Comparison of ENCODE assay signal across 12 cellular contexts in genomic region chr4:6929735-6930464, GRCh38. TPM values are rescaled to one million over a fixed set of nuclear protein-coding genes. Genes with fewer than 3 reads are reported as not detected.
DNase-seq lines count a peak whose midpoint lies in the region; ATAC-seq and TF ChIP-seq lines count a peak whose summit lies in the region.
"Had no signal": no experiment of that assay in that cellular context is flagged by ENCODE, and none has a peak within 500 bp of the region (broad histone marks: within the 10 kb centered on the region; RNA-seq: fewer than 3 reads in every experiment).

No MANE protein-coding gene starts in this region.

- H3K36me3 ChIP-seq in right lobe of liver: peaks cover 0 to 3% (median 0%) of the 10 kb centered on the region in 4 donors
- no peaks in the 10 kb centered on the region for H3K36me3 ChIP-seq in testis (ENCODE audit: low read depth, missing control alignments)
- H3K36me3 ChIP-seq: adrenal gland had no signal

- H3K9me3 ChIP-seq in right lobe of liver (no peaks in the 10 kb centered on the region), testis (no peaks in the 10 kb centered on the region)
- H3K9me3 ChIP-seq: adrenal gland had no signal

- peak overlapping the region; percentile 49 for H3K27ac Mint-ChIP-seq in activated T-helper 1 cell treated with anti-CD3 and anti-CD28 coated beads, Interleukin-12 subunit alpha, Interleukin-12 subunit beta, Interleukin-2, Interleukin-4 antibody, amounts not matched to agents 30 ng/mL and 10 ng/mL and 1 ng/mL, durations not matched to agents 14 hours and 24 hours and 36 hours
- H3K27ac Mint-ChIP-seq: activated CD8-positive, alpha-beta T cell treated with anti-CD3 and anti-CD28 coated beads, Interleukin-2, amount 10 ng/mL, durations not matched to agents 7 days and 5 days had no signal

- H3K4me3 ChIP-seq in right lobe of liver: peak overlapping the region in 2 of 3 donors; percentile 0 to 1
- no peak overlapping the region for H3K4me3 ChIP-seq in testis
- H3K4me3 ChIP-seq: adrenal gland, SK-N-MC had no signal

- TF ChIP-seq POLR2A in right lobe of liver (IDR thresholded peaks at IDR 0.05): peak; percentile 32
- TF ChIP-seq POLR2A in testis (IDR thresholded peaks at IDR 0.05): no peak

- peak; percentile 47 to 68 (median 58) for ATAC-seq in right lobe of liver
- ATAC-seq: activated CD8-positive, alpha-beta T cell treated with anti-CD3 and anti-CD28 coated beads, Interleukin-2, amount 10 ng/mL, durations not matched to agents 7 days and 5 days had no signal

- no peak overlapping the region for H3K4me3 Mint-ChIP-seq in activated T-helper 1 cell treated with anti-CD3 and anti-CD28 coated beads, Interleukin-12 subunit alpha, Interleukin-12 subunit beta, Interleukin-2, Interleukin-4 antibody, amounts not matched to agents 30 ng/mL and 10 ng/mL and 1 ng/mL, durations not matched to agents 14 hours and 24 hours and 36 hours
- H3K4me3 Mint-ChIP-seq: activated CD8-positive, alpha-beta T cell treated with anti-CD3 and anti-CD28 coated beads, Interleukin-2, amount 10 ng/mL, durations not matched to agents 7 days and 5 days had no signal

- intact Hi-C loops in activated T-helper 1 cell treated with anti-CD3 and anti-CD28 coated beads, Interleukin-12 subunit alpha, Interleukin-12 subunit beta, Interleukin-2, Interleukin-4 antibody, amounts not matched to agents 30 ng/mL and 10 ng/mL and 1 ng/mL, durations not matched to agents 14 hours and 24 hours and 36 hours (cut with micrococcal nuclease): no loop called here
- intact Hi-C loops in right lobe of liver (cut with DNase I): loop anchor here in 1 of 2 donors (10.0 kb wide), 1 partner anchor 55 kb away; no protein-coding TSS in a partner anchor
- intact Hi-C loops in testis (cut with DNase I; ENCODE audit: low total_unique reads): no loop called here

- WGBS in right lobe of liver (ENCODE audit: insufficient coverage, low coverage, low lambda C conversion rate, missing lambda C conversion rate): 17% methylated on average over 14 of the region's 16 CpGs
- 39 to 42% methylated on average over 16 of the region's 16 CpGs for WGBS in testis, 2 donors

- H3K27ac ChIP-seq in right lobe of liver (peak overlapping the region in 2 of 3 donors; percentile 44 to 74), testis (no peak overlapping the region)
- H3K27ac ChIP-seq: SK-N-MC had no signal

- TF ChIP-seq CTCF in right lobe of liver (IDR thresholded peaks at IDR 0.05) (no peak), testis (IDR thresholded peaks at IDR 0.05) (no peak)

- DNase-seq in NCI-H2171 treated with DMSO at 0.1 percent for 48 hours (lab: John Stamatoyannopoulos, UW) (peak; percentile 20), NCI-H2171 (lab: John Stamatoyannopoulos, UW) (no peak), right lobe of liver (no peak), testis (peak; percentile 77), iPS-NIHi11 (ENCODE audit: low spot score) (no peak), hepatic stellate cell (ENCODE audit: low spot score) (no peak)
- no peak for DNase-seq in activated T-helper 1 cell treated with anti-CD3 and anti-CD28 coated beads, Interleukin-12 subunit alpha, Interleukin-12 subunit beta, Interleukin-2, Interleukin-4 antibody, amounts not matched to agents 30 ng/mL and 10 ng/mL and 1 ng/mL, durations not matched to agents 14 hours and 24 hours and 36 hours (ENCODE audit: low spot score)
- DNase-seq in activated T-cell treated with anti-CD3 and anti-CD28 coated beads, Interleukin-2, amount 50 U/mL, for 1 hour: no peak
- DNase-seq: activated CD8-positive, alpha-beta T cell treated with anti-CD3 and anti-CD28 coated beads, Interleukin-2, amount 10 ng/mL, durations not matched to agents 7 days and 5 days; NCI-H526 had no signal

- H3K9me3 Mint-ChIP-seq in activated T-helper 1 cell treated with anti-CD3 and anti-CD28 coated beads, Interleukin-12 subunit alpha, Interleukin-12 subunit beta, Interleukin-2, Interleukin-4 antibody, amounts not matched to agents 30 ng/mL and 10 ng/mL and 1 ng/mL, durations not matched to agents 14 hours and 24 hours and 36 hours: no peaks in the 10 kb centered on the region

- H3K4me1 ChIP-seq in right lobe of liver: peaks cover 0 to 79% (median 39%) of the 10 kb centered on the region in 4 donors
- H3K4me1 ChIP-seq in testis: peaks cover 27% of the 10 kb centered on the region

- H3K4me1 Mint-ChIP-seq in activated T-helper 1 cell treated with anti-CD3 and anti-CD28 coated beads, Interleukin-12 subunit alpha, Interleukin-12 subunit beta, Interleukin-2, Interleukin-4 antibody, amounts not matched to agents 30 ng/mL and 10 ng/mL and 1 ng/mL, durations not matched to agents 14 hours and 24 hours and 36 hours (ENCODE audit: low read depth): peaks cover 66% of the 10 kb centered on the region

- H3K27me3 Mint-ChIP-seq in activated T-helper 1 cell treated with anti-CD3 and anti-CD28 coated beads, Interleukin-12 subunit alpha, Interleukin-12 subunit beta, Interleukin-2, Interleukin-4 antibody, amounts not matched to agents 30 ng/mL and 10 ng/mL and 1 ng/mL, durations not matched to agents 14 hours and 24 hours and 36 hours (ENCODE audit: insufficient read depth): no peaks in the 10 kb centered on the region

- peaks cover 60% of the 10 kb centered on the region for H3K36me3 Mint-ChIP-seq in activated T-helper 1 cell treated with anti-CD3 and anti-CD28 coated beads, Interleukin-12 subunit alpha, Interleukin-12 subunit beta, Interleukin-2, Interleukin-4 antibody, amounts not matched to agents 30 ng/mL and 10 ng/mL and 1 ng/mL, durations not matched to agents 14 hours and 24 hours and 36 hours (ENCODE audit: low read depth)

- H3K27me3 ChIP-seq in right lobe of liver: no peaks in the 10 kb centered on the region
- no peaks in the 10 kb centered on the region for H3K27me3 ChIP-seq in testis
- H3K27me3 ChIP-seq: adrenal gland had no signal

RNA-seq across cellular contexts. Expression of gene TBC1D14, which starts 20.3 kb away (rescaled TPM):
- total RNA-seq in activated T-helper 1 cell treated with anti-CD3 and anti-CD28 coated beads, Interleukin-12 subunit alpha, Interleukin-12 subunit beta, Interleukin-2, Interleukin-4 antibody, amounts not matched to agents 30 ng/mL and 10 ng/mL and 1 ng/mL, durations not matched to agents 14 hours and 24 hours and 36 hours: 58.1 and 59.7 TPM in 2 replicates
- total RNA-seq in right lobe of liver (10 to 100 TPM; 14.1 to 34.8 (median 30.6) TPM), testis (10 to 100 TPM; 87.6 to 98.8 TPM)
- 78.0 TPM for polyA plus RNA-seq in testis (ENCODE audit: insufficient read depth, low read depth, low replicate concordance)

Comparison
In these comparisons a context has a peak if more than half of its experiments do, and no peak if none do; other contexts are left out.
1. DNase-seq: peak in NCI-H2171 treated with DMSO at 0.1 percent for 48 hours (single experiment) and testis (single experiment); none in NCI-H2171 (single experiment), activated T-helper 1 cell treated with anti-CD3 and anti-CD28 coated beads, Interleukin-12 subunit alpha, Interleukin-12 subunit beta, Interleukin-2, Interleukin-4 antibody, amounts not matched to agents 30 ng/mL and 10 ng/mL and 1 ng/mL, durations not matched to agents 14 hours and 24 hours and 36 hours (single experiment), right lobe of liver (0 of 3), activated T-cell treated with anti-CD3 and anti-CD28 coated beads, Interleukin-2, amount 50 U/mL, for 1 hour (single experiment), iPS-NIHi11 (single experiment) and hepatic stellate cell (single experiment).
2. H3K27ac ChIP-seq: peak in right lobe of liver (2 of 3); none in testis (0 of 2).
3. H3K4me3 ChIP-seq: peak in right lobe of liver (2 of 3); none in testis (0 of 2).